In genomic region chr18:23875966-23876365, GRCh38 we compare ENCODE assay signal across 24 cellular contexts.
DNase-seq lines count a peak whose midpoint lies in the region; ATAC-seq, FAIRE-seq and TF ChIP-seq lines count a peak whose summit lies in the region.
"Had no signal": no experiment of that assay in that cellular context is flagged by ENCODE, and none has a peak within 500 bp of the region (broad histone marks: within the 10 kb centered on the region; RNA-seq: fewer than 3 reads in every experiment).

No MANE protein-coding gene starts in this region.

- no peaks in the 10 kb centered on the region for H3K36me3 ChIP-seq in OCI-LY7 (ENCODE audit: insufficient read depth, low read length)
- H3K36me3 ChIP-seq in RWPE2 (ENCODE audit: low read depth), result peaks cover 80% of the 10 kb centered on the region
- H3K36me3 ChIP-seq in bronchial epithelial cell (ENCODE audit: control insufficient read depth, insufficient read depth, low read length), result peaks cover 10% of the 10 kb centered on the region
- H3K36me3 ChIP-seq in keratinocyte (ENCODE audit: control insufficient read depth in 2 of 2, extremely low read depth in 1 of 2, insufficient read depth in 2 of 2, low read length in 2 of 2), result peaks cover 14 to 53% of the 10 kb centered on the region in 2 experiments
- H3K36me3 ChIP-seq in SJCRH30, result no peaks in the 10 kb centered on the region
- H3K36me3 ChIP-seq: BE2C had no signal

- H3K79me2 ChIP-seq in OCI-LY7 (ENCODE audit: insufficient read depth, low read depth, low read length) (no peaks in the 10 kb centered on the region), keratinocyte (ENCODE audit: control insufficient read depth, insufficient read depth, low read length) (peaks cover 70% of the 10 kb centered on the region)

- H3K9me2 ChIP-seq in OCI-LY7 (ENCODE audit: insufficient read depth, low read length), result no peaks in the 10 kb centered on the region

- dilution Hi-C loops in keratinocyte (cut with MboI; ENCODE audit: extremely low pct_ligation_motif_present, low sequenced_read_pairs), result no loop called here

- CTCF ChIA-PET in OCI-LY7 (lab: Charles Lee; ENCODE audit: unreplicated experiment), result no interaction called here

- no peak overlapping the region for H3K4me2 ChIP-seq in OCI-LY7 (ENCODE audit: low read length)
- peak overlapping the region; percentile 94 for H3K4me2 ChIP-seq in keratinocyte (ENCODE audit: control insufficient read depth, extremely low read depth, insufficient read depth, low read depth, low read length)

- no peak for TF ChIP-seq CTCF in OCI-LY7 (conservative IDR thresholded peaks at IDR 0.05; ENCODE audit: low read length)
- TF ChIP-seq CTCF in RWPE2 (IDR thresholded peaks at IDR 0.05; ENCODE audit: poor library complexity, severe bottlenecking), result no peak
- no peak for TF ChIP-seq CTCF in bronchial epithelial cell (IDR thresholded peaks at IDR 0.05; ENCODE audit: insufficient read depth, low read length, severe bottlenecking)
- no peak for TF ChIP-seq CTCF in keratinocyte (optimal IDR thresholded peaks at IDR 0.05 in 1 of 3, IDR thresholded peaks at IDR 0.05 in 1 of 3, conservative IDR thresholded peaks at IDR 0.05 in 1 of 3; ENCODE audit: extremely low read depth in 1 of 3, insufficient read depth in 2 of 3, low read length in 3 of 3)

- H3K4me3 ChIP-seq in OCI-LY7 (ENCODE audit: low read depth, low read length, poor library complexity, severe bottlenecking) (no peak overlapping the region), RWPE2 (ENCODE audit: severe bottlenecking) (no peak overlapping the region), bronchial epithelial cell (ENCODE audit: low read depth, low read length) (no peak overlapping the region), keratinocyte (ENCODE audit: control insufficient read depth in 2 of 3, extremely low read depth in 1 of 3, insufficient read depth in 2 of 3, low read depth in 1 of 3, low read length in 3 of 3) (peak overlapping the region; percentile 60 to 89 (median 75)), SJCRH30 (no peak overlapping the region)

- intact Hi-C loops in OCI-LY7 (cut with micrococcal nuclease; ENCODE audit: unreplicated experiment), result no loop called here

- 0 out of 2 replicates have a peak overlapping the region, but pooled peaks have one; percentile 2 for H2AFZ ChIP-seq in OCI-LY7 (ENCODE audit: low read length)
- H2AFZ ChIP-seq in keratinocyte (ENCODE audit: control insufficient read depth, low read length), result no peak overlapping the region

- H3K9me3 ChIP-seq in OCI-LY7 (ENCODE audit: low read length) (no peaks in the 10 kb centered on the region), RWPE2 (ENCODE audit: severe bottlenecking) (no peaks in the 10 kb centered on the region), keratinocyte (ENCODE audit: control insufficient read depth, low read depth, low read length) (no peaks in the 10 kb centered on the region), SJCRH30 (replicated peaks) (no peaks in the 10 kb centered on the region)
- H3K9me3 ChIP-seq: BE2C had no signal

- H3K9me1 ChIP-seq in keratinocyte (ENCODE audit: control insufficient read depth, extremely low read depth, insufficient read depth, low read length), result peaks cover 7% of the 10 kb centered on the region

- H3K4me1 ChIP-seq in OCI-LY7 (ENCODE audit: insufficient read depth, low read length, poor library complexity, severe bottlenecking) (peaks cover 23% of the 10 kb centered on the region), RWPE2 (ENCODE audit: insufficient read depth, poor library complexity, severe bottlenecking) (peaks cover 40% of the 10 kb centered on the region), keratinocyte (ENCODE audit: control insufficient read depth, extremely low read depth, insufficient read depth, low read length) (peaks cover 69% of the 10 kb centered on the region), SJCRH30 (peaks cover 14% of the 10 kb centered on the region)
- H3K4me1 ChIP-seq: BE2C had no signal

- H3K27me3 ChIP-seq in RWPE2 (ENCODE audit: insufficient read depth, poor library complexity, severe bottlenecking) (no peaks in the 10 kb centered on the region), bronchial epithelial cell (ENCODE audit: control insufficient read depth, insufficient read depth, low read length) (no peaks in the 10 kb centered on the region), keratinocyte (ENCODE audit: control insufficient read depth, extremely low read depth, insufficient read depth, low read length) (no peaks in the 10 kb centered on the region), SJCRH30 (no peaks in the 10 kb centered on the region)
- H3K27me3 ChIP-seq: BE2C had no signal

- H4K20me1 ChIP-seq in OCI-LY7 (ENCODE audit: insufficient read depth, low read length) (no peaks in the 10 kb centered on the region), keratinocyte (ENCODE audit: control insufficient read depth, extremely low read depth, insufficient read depth, low read length) (peaks cover 34% of the 10 kb centered on the region)

- DNase-seq in OCI-LY7 (ENCODE audit: low spot score), result no peak
- DNase-seq in RWPE2 (ENCODE audit: low spot score), result no peak
- DNase-seq in bronchial epithelial cell (ENCODE audit: low read depth), result peak; percentile 9
- peak; percentile 11 for DNase-seq in keratinocyte (ENCODE audit: low read depth, low spot score)
- no peak for DNase-seq in GM19240 (ENCODE audit: insufficient read length, low spot score)
- DNase-seq in SJCRH30, result no peak
- DNase-seq: ACHN; BE2C; C1 segment of cervical spinal cord; CD4-positive, CD25-positive, alpha-beta regulatory T cell; CD8-positive, alpha-beta memory T cell; COR-L47; GOT3; H7; HFFc6 had no signal

- no peak for FAIRE-seq in bronchial epithelial cell (lab: Jason Lieb, UNC)
- FAIRE-seq in keratinocyte (lab: Jason Lieb, UNC), result no peak
- FAIRE-seq: A204.1, D721Med, G401.6, GM12892, GM18507 had no signal

- BruUV-seq in OCI-LY7 (replicated peaks; lab: Mats Ljungman, UMichigan), result no TSS peak

- H3K9ac ChIP-seq in keratinocyte (ENCODE audit: control insufficient read depth, extremely low read depth, insufficient read depth, low read length), result peak overlapping the region; percentile 83

- no peak for ATAC-seq in RWPE2 (ENCODE audit: low read depth)
- ATAC-seq in HG02759 (IDR thresholded peaks at IDR 0.05; ENCODE audit: unreplicated experiment), result no peak
- no peak for ATAC-seq in HG03439 (IDR thresholded peaks at IDR 0.05; ENCODE audit: unreplicated experiment)
- ATAC-seq: HCT116 had no signal

- H3K27ac ChIP-seq in OCI-LY7 (ENCODE audit: low read depth, low read length, poor library complexity, severe bottlenecking), result no peak overlapping the region
- peak overlapping the region; percentile 96 for H3K27ac ChIP-seq in RWPE2 (ENCODE audit: poor library complexity, severe bottlenecking)
- peak overlapping the region; percentile 84 for H3K27ac ChIP-seq in keratinocyte (ENCODE audit: control insufficient read depth, insufficient read depth, low read length)
- no peak overlapping the region for H3K27ac ChIP-seq in SJCRH30
- H3K27ac ChIP-seq: HL-60 had no signal

- POLR2A ChIA-PET in OCI-LY7 (lab: Charles Lee), result no interaction called here

Comparison
In these comparisons a context has a peak if more than half of its experiments do, and no peak if none do; other contexts are left out.
1. DNase-seq: peak in bronchial epithelial cell (single experiment) and keratinocyte (single experiment); none in OCI-LY7 (single experiment), RWPE2 (single experiment), GM19240 (single experiment) and SJCRH30 (0 of 2).
2. H3K27ac ChIP-seq: peak in RWPE2 (single experiment) and keratinocyte (single experiment); none in OCI-LY7 (single experiment) and SJCRH30 (single experiment).
3. H3K4me3 ChIP-seq: peak in keratinocyte (3 of 3); none in OCI-LY7 (single experiment), RWPE2 (single experiment), bronchial epithelial cell (single experiment) and SJCRH30 (single experiment).